In the genomic region with DNA sequence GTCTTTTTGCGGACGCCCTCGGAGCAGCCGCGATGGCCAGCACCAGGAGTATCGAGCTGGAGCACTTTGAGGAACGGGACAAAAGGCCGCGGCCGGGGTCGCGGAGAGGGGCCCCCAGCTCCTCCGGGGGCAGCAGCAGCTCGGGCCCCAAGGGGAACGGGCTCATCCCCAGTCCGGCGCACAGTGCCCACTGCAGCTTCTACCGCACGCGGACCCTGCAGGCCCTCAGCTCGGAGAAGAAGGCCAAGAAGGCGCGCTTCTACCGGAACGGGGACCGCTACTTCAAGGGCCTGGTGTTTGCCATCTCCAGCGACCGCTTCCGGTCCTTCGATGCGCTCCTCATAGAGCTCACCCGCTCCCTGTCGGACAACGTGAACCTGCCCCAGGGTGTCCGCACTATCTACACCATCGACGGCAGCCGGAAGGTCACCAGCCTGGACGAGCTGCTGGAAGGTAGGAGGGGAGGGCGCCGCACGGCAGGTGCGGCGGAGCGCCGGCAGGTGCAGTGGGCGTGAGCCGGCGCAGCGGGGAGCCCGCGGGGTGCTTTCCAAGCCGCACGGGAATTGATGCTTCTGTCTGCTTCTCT, we compare ENCODE assay signal across 8 cellular contexts. TPM values are rescaled to one million over a fixed set of nuclear protein-coding genes. Genes with fewer than 3 reads are reported as not detected.
A peak's percentile ranks its signal among the peaks of the same experiment; 100 is the strongest.
DNase-seq lines count a peak whose midpoint lies in the region; ATAC-seq and TF ChIP-seq lines count a peak whose summit lies in the region.

No MANE protein-coding gene starts in this region.

- H3K27ac Mint-ChIP-seq in effector memory CD8-positive, alpha-beta T cell, result no peak overlapping the region

- no peak overlapping the region for H2BK5ac ChIP-seq in mesendoderm (ENCODE audit: low read length)

- no peak overlapping the region for H2AK5ac ChIP-seq in mesendoderm (ENCODE audit: low read length)

- TF ChIP-seq RAD21 in SK-N-SH (IDR thresholded peaks at IDR 0.05; ENCODE audit: low read length), result peak; percentile 29

- no peak overlapping the region for H4K8ac ChIP-seq in mesendoderm (ENCODE audit: low read depth, low read length)

- POLR2A ChIA-PET in SK-N-SH (lab: Yijun Ruan, JAX), result interaction anchor here (0.6 to 2.0 kb wide), 4 partner anchors 29 to 779 kb away, joined by 3 to 5 read pairs (median 3); no protein-coding TSS in a partner anchor

- no peak overlapping the region for H3K18ac ChIP-seq in mesendoderm (ENCODE audit: low read length)

- peaks cover 0 to 3% of the 10 kb centered on the region in 2 donors for H3K4me1 Mint-ChIP-seq in effector memory CD8-positive, alpha-beta T cell (ENCODE audit: low read depth in 2 of 2)

- H3K27ac ChIP-seq in SK-N-SH (ENCODE audit: low read depth in 2 of 2, low read length in 1 of 2) (peak overlapping the region; percentile 83 to 93; a peak in 3 of 4 replicates), mesendoderm (ENCODE audit: low read depth, low read length) (no peak overlapping the region), upper lobe of left lung (peak overlapping the region; percentile 61 to 91 (median 84))

- peaks cover 0 to 6% of the 10 kb centered on the region in 2 experiments for H3K36me3 ChIP-seq in SK-N-SH (replicated peaks in 1 of 2; ENCODE audit: control insufficient read depth in 1 of 2, insufficient read depth in 2 of 2, low read length in 1 of 2)
- no peaks in the 10 kb centered on the region for H3K36me3 ChIP-seq in mesendoderm (ENCODE audit: control insufficient read depth, insufficient read depth, low read length)
- no peaks in the 10 kb centered on the region for H3K36me3 ChIP-seq in upper lobe of left lung

- no peak overlapping the region for H3K4ac ChIP-seq in mesendoderm (ENCODE audit: low read depth, low read length)

- TF ChIP-seq CTCF in GM12865 (IDR thresholded peaks at IDR 0.05; ENCODE audit: insufficient read depth, low read depth, low read length, missing control alignments) (no peak), SK-N-SH (IDR thresholded peaks at IDR 0.05) (0 out of 2 replicates have a peak, but pooled peaks have one; percentile 23), upper lobe of left lung (IDR thresholded peaks at IDR 0.05) (no peak)

- H3F3A ChIP-seq in SK-N-SH (replicated peaks; ENCODE audit: insufficient read depth), result peaks cover 21% of the 10 kb centered on the region

- H3K79me2 ChIP-seq in SK-N-SH (ENCODE audit: insufficient read depth) (peaks cover 60% of the 10 kb centered on the region), mesendoderm (ENCODE audit: control insufficient read depth, insufficient read depth, low read length) (no peaks in the 10 kb centered on the region)

- H3K4me3 ChIP-seq in GM12865 (ENCODE audit: low read depth, low read length), result no peak overlapping the region
- peak overlapping the region; percentile 83 to 92 for H3K4me3 ChIP-seq in SK-N-SH (ENCODE audit: low read depth in 2 of 2, low read length in 1 of 2)
- no peak overlapping the region for H3K4me3 ChIP-seq in mesendoderm (ENCODE audit: low read length)
- peak overlapping the region; percentile 29 to 81 (median 73) for H3K4me3 ChIP-seq in upper lobe of left lung

- no peak overlapping the region for H2BK15ac ChIP-seq in mesendoderm (replicated peaks; ENCODE audit: low read depth)

- H3K4me2 ChIP-seq in SK-N-SH, result peak overlapping the region; percentile 93
- H3K4me2 ChIP-seq in mesendoderm (ENCODE audit: low read length), result peak overlapping the region; percentile 73

- peaks cover 37% of the 10 kb centered on the region for H4K20me1 ChIP-seq in SK-N-SH (ENCODE audit: insufficient read depth)

- H3K56ac ChIP-seq in mesendoderm (ENCODE audit: low read length), result peak overlapping the region; percentile 34

- H2BK120ac ChIP-seq in mesendoderm (ENCODE audit: low read depth, low read length), result no peak overlapping the region

- H3K79me1 ChIP-seq in mesendoderm (ENCODE audit: low read length), result no peaks in the 10 kb centered on the region

- H3K27me3 ChIP-seq in SK-N-SH (ENCODE audit: insufficient read depth) (no peaks in the 10 kb centered on the region), mesendoderm (ENCODE audit: insufficient read depth, low read length, poor library complexity) (peaks cover 14% of the 10 kb centered on the region), upper lobe of left lung (peaks cover 0 to 13% (median 0%) of the 10 kb centered on the region in 4 donors)

- H3K36me3 Mint-ChIP-seq in effector memory CD8-positive, alpha-beta T cell (ENCODE audit: insufficient read depth), result peaks cover 5% of the 10 kb centered on the region

- H3K23ac ChIP-seq in mesendoderm (ENCODE audit: low read length), result no peak overlapping the region

- peak; percentile 48 for ATAC-seq in HG03432 (IDR thresholded peaks at IDR 0.05; ENCODE audit: unreplicated experiment)
- ATAC-seq in effector memory CD8-positive, alpha-beta T cell (replicated peaks), result no peak
- ATAC-seq in upper lobe of left lung (ENCODE audit: low FRiP score in 2 of 2), result peak; percentile 49 to 66

- peaks cover 10 to 22% of the 10 kb centered on the region in 2 experiments for H3K4me1 ChIP-seq in SK-N-SH (ENCODE audit: control insufficient read depth in 1 of 2, insufficient read depth in 2 of 2, low read depth in 1 of 2, low read length in 1 of 2)
- H3K4me1 ChIP-seq in mesendoderm (ENCODE audit: control insufficient read depth, low read depth, low read length), result no peaks in the 10 kb centered on the region
- H3K4me1 ChIP-seq in upper lobe of left lung, result peaks cover 11 to 35% (median 15%) of the 10 kb centered on the region in 4 donors

- H2AFZ ChIP-seq in SK-N-SH (ENCODE audit: low read depth), result peak overlapping the region; percentile 76

- CTCF ChIA-PET in SK-N-SH (lab: Yijun Ruan, JAX), result interaction anchor here (0.9 to 4.1 kb wide), 15 partner anchors 9 to 164 kb away, joined by 3 to 22 read pairs (median 4); no protein-coding TSS in a partner anchor

- no peak overlapping the region for H4K5ac ChIP-seq in mesendoderm (ENCODE audit: low read length)

- no peak for TF ChIP-seq EP300 in SK-N-SH (IDR thresholded peaks at IDR 0.05; ENCODE audit: borderline replicate concordance in 1 of 2, low read depth in 1 of 2, low read length in 1 of 2)
- TF ChIP-seq EP300 in upper lobe of left lung (IDR thresholded peaks at IDR 0.05), result no peak

- TF ChIP-seq POLR2A in upper lobe of left lung (IDR thresholded peaks at IDR 0.05), result no peak

- no peaks in the 10 kb centered on the region for H3K9me3 ChIP-seq in SK-N-SH
- no peaks in the 10 kb centered on the region for H3K9me3 ChIP-seq in upper lobe of left lung

- H3K9ac ChIP-seq in SK-N-SH (peak overlapping the region; percentile 59), mesendoderm (ENCODE audit: low read length) (no peak overlapping the region)

- 4% methylated on average over 9 of the region's 54 CpGs for WGBS in SK-N-SH (ENCODE audit: low lambda C conversion rate)
- WGBS in mesendoderm (ENCODE audit: extremely low coverage, insufficient coverage, low lambda C conversion rate), result no CpG with 5 or more reads among the region's 54 CpGs
- 0 to 6% methylated on average over 9 to 21 of the region's 54 CpGs for WGBS in upper lobe of left lung, 2 donors

- peak overlapping the region; percentile 67 to 69 for H3K4me3 Mint-ChIP-seq in effector memory CD8-positive, alpha-beta T cell

- peaks cover 0 to 3% of the 10 kb centered on the region in 2 donors for H3K9me3 Mint-ChIP-seq in effector memory CD8-positive, alpha-beta T cell

- DNase-seq in A172 (ENCODE audit: low spot score), result peak; percentile 42
- DNase-seq in GM12865 (ENCODE audit: low read depth), result peak; percentile 46
- DNase-seq in SK-N-SH, result peak; percentile 77
- DNase-seq in effector memory CD8-positive, alpha-beta T cell, result no peak
- peak; percentile 65 for DNase-seq in mesendoderm
- peak; percentile 24 to 84 for DNase-seq in upper lobe of left lung
- no peak for DNase-seq in 8988T

- H3K27me3 Mint-ChIP-seq in effector memory CD8-positive, alpha-beta T cell, result peaks cover 35 to 48% of the 10 kb centered on the region in 2 donors

- H3K9me2 ChIP-seq in SK-N-SH, result no peaks in the 10 kb centered on the region

TF ChIP-seq in SK-N-SH, 30 proteins besides CTCF, POLR2A, EP300 and RAD21 (continues in another document):
- TF ChIP-seq FOXJ3 (CRISPR knock-in tag; IDR thresholded peaks at IDR 0.05) (no peak), FOXM1 (IDR thresholded peaks at IDR 0.05; ENCODE audit: low read depth) (no peak), MXI1 (IDR thresholded peaks at IDR 0.05; ENCODE audit: low read depth, low read length) (peak; percentile 22; the same call in 1 of the 2 replicates), TAF1 (IDR thresholded peaks at IDR 0.05; ENCODE audit: borderline replicate concordance, low read depth, low read length) (no peak), NFIC (IDR thresholded peaks at IDR 0.05; ENCODE audit: borderline replicate concordance) (no peak), FOSL2 (IDR thresholded peaks at IDR 0.05; ENCODE audit: borderline replicate concordance, low read depth) (no peak), GABPA (IDR thresholded peaks at IDR 0.05; ENCODE audit: low read depth) (peak; percentile 56)
- TF ChIP-seq, protein P1, sequence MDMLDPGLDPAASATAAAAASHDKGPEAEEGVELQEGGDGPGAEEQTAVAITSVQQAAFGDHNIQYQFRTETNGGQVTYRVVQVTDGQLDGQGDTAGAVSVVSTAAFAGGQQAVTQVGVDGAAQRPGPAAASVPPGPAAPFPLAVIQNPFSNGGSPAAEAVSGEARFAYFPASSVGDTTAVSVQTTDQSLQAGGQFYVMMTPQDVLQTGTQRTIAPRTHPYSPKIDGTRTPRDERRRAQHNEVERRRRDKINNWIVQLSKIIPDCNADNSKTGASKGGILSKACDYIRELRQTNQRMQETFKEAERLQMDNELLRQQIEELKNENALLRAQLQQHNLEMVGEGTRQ (IDR thresholded peaks at IDR 0.05; ENCODE audit: borderline replicate concordance, low read depth, low read length), result no peak

RNA-seq across cellular contexts. Expression of gene DCLK2, which starts 0.8 kb away (rescaled TPM):
- total RNA-seq in A172 (2014; rRNA removed; shearing (Covaris generic)), result 59.4 and 81.8 TPM in 2 replicates
- 10.0 and 10.1 TPM in 2 replicates for polyA plus RNA-seq in SK-N-SH (2012; rRNA removed)
- polyA plus RNA-seq in SK-N-SH (2012; cell fraction: cytosol; rRNA removed), result 11.0 and 11.4 TPM in 2 replicates
- 16.8 and 19.1 TPM in 2 replicates for polyA plus RNA-seq in SK-N-SH (2012; cell fraction: nucleus; rRNA removed)
- 0.08 TPM for polyA plus RNA-seq in mesendoderm (2013, experiment 1 of 2)
- 0.06 TPM for polyA plus RNA-seq in mesendoderm (2013, experiment 2 of 2)
- total RNA-seq in upper lobe of left lung, result 10 to 100 TPM in 1 of 6 donors, 1 to 10 TPM in 5; 2.1 to 16.8 (median 3.3) TPM

Comparison
In these comparisons a context has a peak if more than half of its experiments do, and no peak if none do; other contexts are left out.
1. DNase-seq: peak in A172 (single experiment), GM12865 (single experiment), SK-N-SH (single experiment), mesendoderm (single experiment) and upper lobe of left lung (2 of 2); none in effector memory CD8-positive, alpha-beta T cell (0 of 3) and 8988T (single experiment).
2. H3K4me3 ChIP-seq: peak in SK-N-SH (2 of 2) and upper lobe of left lung (4 of 4); none in GM12865 (single experiment) and mesendoderm (single experiment).